In the genomic region with DNA sequence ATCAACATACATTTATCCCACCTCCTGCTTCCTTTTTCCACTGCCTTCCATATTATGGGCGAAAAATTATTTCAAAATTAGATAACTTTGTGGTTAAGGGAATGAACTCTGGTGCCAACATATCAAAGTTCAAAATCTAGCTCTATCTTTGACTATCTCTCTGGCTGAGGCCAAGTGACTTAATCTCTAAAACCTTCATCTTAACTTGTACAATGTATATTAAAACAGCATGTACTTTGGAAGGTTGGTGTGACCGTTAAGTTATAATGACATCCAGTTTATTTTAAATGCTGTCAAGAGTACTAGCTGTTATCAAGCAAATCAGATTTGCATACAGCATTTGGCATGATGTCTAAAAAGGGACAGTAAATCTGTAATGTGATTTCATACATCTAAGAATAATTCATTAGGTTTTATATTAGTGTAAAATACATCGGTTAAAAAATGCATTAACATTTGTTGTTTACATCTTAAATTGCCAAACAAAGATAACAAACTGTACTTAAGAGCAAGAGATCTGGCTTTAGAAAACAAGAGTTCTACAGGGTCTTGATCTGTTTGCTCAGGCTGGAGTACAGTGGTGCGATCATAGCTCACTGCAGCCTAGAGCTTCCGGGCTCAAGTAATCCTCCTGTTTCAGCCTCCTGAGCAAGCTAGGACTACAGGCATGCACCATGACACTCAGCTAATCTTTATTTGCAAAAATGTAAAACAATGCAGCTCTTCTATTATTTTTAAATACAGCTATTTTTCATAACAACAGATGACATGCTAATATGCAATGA, we compare ENCODE assay signal across 21 cellular contexts.
DNase-seq lines count a peak whose midpoint lies in the region; ATAC-seq, FAIRE-seq and TF ChIP-seq lines count a peak whose summit lies in the region.
"Had no signal": no experiment of that assay in that cellular context is flagged by ENCODE, and none has a peak within 500 bp of the region (broad histone marks: within the 10 kb centered on the region; RNA-seq: fewer than 3 reads in every experiment).

No MANE protein-coding gene starts in this region.

- no peak overlapping the region for H3K4me3 Mint-ChIP-seq in effector memory CD8-positive, alpha-beta T cell
- H3K4me3 Mint-ChIP-seq: CD4-positive, alpha-beta memory T cell; T-helper 1 cell treated with Interleukin-12 subunit alpha and Interleukin-12 subunit beta and Interleukin-4 antibody, amounts not matched to agents 30 μg/mL and 1 μg/mL, for 36 hours had no signal

- no peaks in the 10 kb centered on the region for H3K79me2 ChIP-seq in HepG2 (ENCODE audit: insufficient read depth, low read length)
- no peaks in the 10 kb centered on the region for H3K79me2 ChIP-seq in K562 (ENCODE audit: control insufficient read depth, insufficient read depth, low read length)

- WGBS in HepG2 (ENCODE audit: low lambda C conversion rate) = 2% methylated on average over 5 of the region's 5 CpGs
- WGBS in right lobe of liver (ENCODE audit: insufficient coverage, low coverage, low lambda C conversion rate, missing lambda C conversion rate) = 54% methylated on average over 5 of the region's 5 CpGs
- WGBS in K562 (ENCODE audit: insufficient coverage, low coverage, missing lambda C conversion rate) = 3% methylated on average over 5 of the region's 5 CpGs

- H3K4me2 ChIP-seq in HepG2 (ENCODE audit: low read depth, low read length) = no peak overlapping the region
- no peak overlapping the region for H3K4me2 ChIP-seq in K562 (ENCODE audit: insufficient read depth, low read length)
- H3K4me2 ChIP-seq: BLaER1 had no signal

- no peaks in the 10 kb centered on the region for H3K9me1 ChIP-seq in K562 (ENCODE audit: control insufficient read depth, insufficient read depth, low read length)

- no TSS peak for BruUV-seq in HepG2 (replicated peaks; lab: Mats Ljungman, UMichigan)
- no TSS peak for BruUV-seq in K562 (replicated peaks; lab: Mats Ljungman, UMichigan)

- ATAC-seq in HepG2 = no peak
- ATAC-seq in right lobe of liver = no peak
- ATAC-seq in K562 = no peak
- ATAC-seq in effector memory CD8-positive, alpha-beta T cell (replicated peaks) = no peak
- no peak for ATAC-seq in HG02884 (IDR thresholded peaks at IDR 0.05; ENCODE audit: unreplicated experiment)
- ATAC-seq: A549 had no signal

- no peak overlapping the region for H3K27ac ChIP-seq in HepG2 (ENCODE audit: extremely low read length, insufficient read depth, low read length)
- no peak overlapping the region for H3K27ac ChIP-seq in right lobe of liver
- H3K27ac ChIP-seq in K562 (ENCODE audit: extremely low read depth, low read depth, low read length) = no peak overlapping the region
- H3K27ac ChIP-seq: A549, BLaER1 had no signal

- TF ChIP-seq CTCF in HepG2 (CRISPR knock-in tag; IDR thresholded peaks at IDR 0.05) (no peak), right lobe of liver (IDR thresholded peaks at IDR 0.05) (no peak), K562 (IDR thresholded peaks at IDR 0.05 in 2 of 3, conservative IDR thresholded peaks at IDR 0.05 in 1 of 3; ENCODE audit: insufficient read depth in 2 of 3, low read depth in 1 of 3, low read length in 3 of 3) (no peak)

- H3K9me3 ChIP-seq in HepG2 (ENCODE audit: low read length) = no peaks in the 10 kb centered on the region
- no peaks in the 10 kb centered on the region for H3K9me3 ChIP-seq in right lobe of liver
- H3K9me3 ChIP-seq in K562 (replicated peaks; ENCODE audit: control insufficient read depth, insufficient read depth, low read depth, low read length) = no peaks in the 10 kb centered on the region; the same call in 1 of the 2 replicates
- H3K9me3 ChIP-seq: A549, BLaER1 had no signal

- H3K4me1 ChIP-seq in HepG2 (ENCODE audit: insufficient read depth, low read length) = peaks cover 24% of the 10 kb centered on the region
- H3K4me1 ChIP-seq in right lobe of liver = peaks cover 0 to 10% (median 3%) of the 10 kb centered on the region in 4 donors
- no peaks in the 10 kb centered on the region for H3K4me1 ChIP-seq in K562 (replicated peaks in 1 of 2; ENCODE audit: control insufficient read depth in 2 of 2, insufficient read depth in 2 of 2, low read length in 2 of 2)
- H3K4me1 ChIP-seq: A549, BLaER1 had no signal

- TF ChIP-seq RAD21 in HepG2 (CRISPR knock-in tag; IDR thresholded peaks at IDR 0.05) = no peak
- no peak for TF ChIP-seq RAD21 in K562 (CRISPR knock-in tag; conservative IDR thresholded peaks at IDR 0.05 in 1 of 2, IDR thresholded peaks at IDR 0.05 in 1 of 2)

- no peaks in the 10 kb centered on the region for H3K36me3 ChIP-seq in HepG2 (replicated peaks in 1 of 2; ENCODE audit: control insufficient read depth in 1 of 2, insufficient read depth in 2 of 2, low read length in 2 of 2)
- no peaks in the 10 kb centered on the region for H3K36me3 ChIP-seq in right lobe of liver
- no peaks in the 10 kb centered on the region for H3K36me3 ChIP-seq in K562 (ENCODE audit: control insufficient read depth, insufficient read depth, low read length)
- H3K36me3 ChIP-seq: BLaER1 had no signal

- intact Hi-C loops in HepG2 (cut with micrococcal nuclease; ENCODE audit: unreplicated experiment) = no loop called here
- intact Hi-C loops in right lobe of liver (cut with DNase I) = no loop called here
- intact Hi-C loops in K562 (cut with micrococcal nuclease) = no loop called here

- H3K36me3 Mint-ChIP-seq in effector memory CD8-positive, alpha-beta T cell (ENCODE audit: insufficient read depth) = no peaks in the 10 kb centered on the region
- H3K36me3 Mint-ChIP-seq: CD4-positive, alpha-beta memory T cell had no signal

- H3K9ac ChIP-seq in HepG2 (ENCODE audit: insufficient read depth, low read depth, low read length) (no peak overlapping the region), K562 (ENCODE audit: insufficient read depth in 1 of 2, low read depth in 2 of 2, low read length in 2 of 2) (no peak overlapping the region)
- H3K9ac ChIP-seq: BLaER1 had no signal

- H3K4me3 ChIP-seq in HepG2 (replicated peaks in 1 of 3; ENCODE audit: insufficient read depth in 1 of 3, low read depth in 2 of 3, low read length in 3 of 3) = no peak overlapping the region
- no peak overlapping the region for H3K4me3 ChIP-seq in right lobe of liver
- no peak overlapping the region for H3K4me3 ChIP-seq in K562
- H3K4me3 ChIP-seq: A549, BLaER1 had no signal

- in situ Hi-C loops in HepG2 (cut with HindIII; ENCODE audit: extremely low pct_ligation_motif_present, low pct_unique_long_range_greater_than_20kb) = no loop called here
- in situ Hi-C loops in K562 (cut with MboI) = no loop called here

- POLR2A ChIA-PET in HepG2 (lab: Yijun Ruan, JAX) (no interaction called here), K562 (lab: Yijun Ruan, JAX) (no interaction called here)

- H2AFZ ChIP-seq in HepG2 (ENCODE audit: low read length) (no peak overlapping the region), K562 (ENCODE audit: low read depth, low read length) (no peak overlapping the region)

- TF ChIP-seq POLR2A in HepG2 (IDR thresholded peaks at IDR 0.05; ENCODE audit: insufficient read depth in 1 of 2, low read depth in 2 of 2, low read length in 2 of 2) (no peak), right lobe of liver (IDR thresholded peaks at IDR 0.05) (no peak), K562 (conservative IDR thresholded peaks at IDR 0.05) (no peak)

- CTCF ChIA-PET in HepG2 (lab: Yijun Ruan, JAX; ENCODE audit: low intra/inter-chr PET ratio, low total read pairs) = no interaction called here
- CTCF ChIA-PET in K562 (lab: Yijun Ruan, JAX; ENCODE audit: low intra/inter-chr PET ratio) = no interaction called here

- 0 out of 5 replicates have a peak, but pooled peaks cover 0 to 7% of the 10 kb centered on the region in 2 experiments for H3K27me3 ChIP-seq in HepG2 (ENCODE audit: control insufficient read depth in 1 of 2, insufficient read depth in 2 of 2, low read length in 2 of 2)
- no peaks in the 10 kb centered on the region for H3K27me3 ChIP-seq in right lobe of liver
- no peaks in the 10 kb centered on the region for H3K27me3 ChIP-seq in K562 (ENCODE audit: control insufficient read depth in 2 of 2, insufficient read depth in 2 of 2, low read length in 2 of 2)
- H3K27me3 ChIP-seq: BLaER1 had no signal

- TF ChIP-seq EP300 in HepG2 (IDR thresholded peaks at IDR 0.05; ENCODE audit: low read depth in 2 of 2, low read length in 2 of 2) (no peak), HepG2 (CRISPR knock-in tag; IDR thresholded peaks at IDR 0.05; ENCODE audit: borderline replicate concordance) (no peak), K562 (IDR thresholded peaks at IDR 0.05; ENCODE audit: low read length) (no peak)

- no peak overlapping the region for H3K27ac Mint-ChIP-seq in effector memory CD8-positive, alpha-beta T cell
- H3K27ac Mint-ChIP-seq: CD4-positive, alpha-beta memory T cell; T-helper 1 cell treated with Interleukin-12 subunit alpha and Interleukin-12 subunit beta and Interleukin-4 antibody, amounts not matched to agents 30 μg/mL and 1 μg/mL, for 36 hours had no signal

- H3K27me3 Mint-ChIP-seq in effector memory CD8-positive, alpha-beta T cell = no peaks in the 10 kb centered on the region
- H3K27me3 Mint-ChIP-seq: CD4-positive, alpha-beta memory T cell had no signal

- H3K9me3 Mint-ChIP-seq in effector memory CD8-positive, alpha-beta T cell = no peaks in the 10 kb centered on the region

- H4K20me1 ChIP-seq in HepG2 (ENCODE audit: insufficient read depth, low read length) (no peaks in the 10 kb centered on the region), K562 (replicated peaks; ENCODE audit: control insufficient read depth, insufficient read depth, low read length) (no peaks in the 10 kb centered on the region)
- H4K20me1 ChIP-seq: BLaER1 had no signal

- no peak for DNase-seq in HepG2 (ENCODE audit: low spot score)
- no peak for DNase-seq in right lobe of liver
- peak; percentile 7 for DNase-seq in RPMI7951 (ENCODE audit: low read depth)
- no peak for DNase-seq in K562 (ENCODE audit: extremely low read depth in 1 of 4, low spot score in 3 of 4)
- no peak for DNase-seq in effector memory CD8-positive, alpha-beta T cell
- DNase-seq in NCI-H510A treated with DMSO at 0.1 percent for 48 hours (lab: John Stamatoyannopoulos, UW) = no peak
- DNase-seq: Calu3; CD4-positive, alpha-beta memory T cell; GOT3; NCI-H1105; NCI-H2107; NCI-H2227 treated with DMSO at 0.1 percent for 48 hours; NCI-H524; NK-92 treated with Interleukin-12 subunit alpha and Interleukin-12 subunit beta, amount 100 ng/mL, for 24 hours; SIG-M5 had no signal

- FAIRE-seq in HepG2 (lab: Jason Lieb, UNC) (no peak), K562 (lab: Jason Lieb, UNC) (peak; percentile 63)
- FAIRE-seq: A549, GM12892, GM18507 had no signal

- H3K4me1 Mint-ChIP-seq in effector memory CD8-positive, alpha-beta T cell (ENCODE audit: low read depth in 2 of 2) = no peaks in the 10 kb centered on the region
- H3K4me1 Mint-ChIP-seq: CD4-positive, alpha-beta memory T cell had no signal

TF ChIP-seq in K562, 482 proteins besides CTCF, POLR2A, EP300 and RAD21:
- TF ChIP-seq NR4A1 (CRISPR knock-in tag; IDR thresholded peaks at IDR 0.05) (no peak), NR4A1 (tag; IDR thresholded peaks at IDR 0.05) (no peak), RFX5 (IDR thresholded peaks at IDR 0.05; ENCODE audit: low read depth, low read length) (no peak), MBD2 (IDR thresholded peaks at IDR 0.05; ENCODE audit: borderline replicate concordance, low read depth) (no peak)
